In genomic region chrX:20056704-20057103, GRCh38 we compare ENCODE assay signal across 1 cellular context.
TF ChIP-seq lines count a peak whose summit lies in the region.

No MANE protein-coding gene starts in this region.

TF ChIP-seq in GM23338, 12 proteins besides CTCF, POLR2A, EP300 and RAD21 (continued from another document):
- no peak for TF ChIP-seq ZNF462 (CRISPR knock-in tag; IDR thresholded peaks at IDR 0.05)
